In genomic region chr5:130963798-130964197, GRCh38 we compare ENCODE assay signal across 24 cellular contexts.
"Had no signal": no experiment of that assay in that cellular context is flagged by ENCODE, and none has a peak within 500 bp of the region (broad histone marks: within the 10 kb centered on the region; RNA-seq: fewer than 3 reads in every experiment).

No MANE protein-coding gene starts in this region.

- H3K9me3 ChIP-seq: psoas muscle, right atrium auricular region, thyroid gland, upper lobe of right lung had no signal

- H2AFZ ChIP-seq: hepatocyte had no signal

- H3K4me1 ChIP-seq: psoas muscle, right atrium auricular region, thyroid gland, upper lobe of right lung had no signal

- H3K79me2 ChIP-seq: hepatocyte had no signal

- FAIRE-seq: frontal cortex had no signal

- DNase-seq: activated CD4-positive, alpha-beta T cell treated with anti-CD3 and anti-CD28 coated beads, Interleukin-2, amount 50 U/mL, for 4 hours; activated CD8-positive, alpha-beta memory T cell treated with anti-CD3 and anti-CD28 coated beads for 24 hours; activated CD8-positive, alpha-beta memory T cell treated with anti-CD3 and anti-CD28 coated beads, Interleukin-2, amount 50 U/mL, for 4 hours; activated naive CD4-positive, alpha-beta T cell; activated T-cell treated with anti-CD3 and anti-CD28 coated beads, Interleukin-2, amount 50 U/mL, for 4 hours; amniotic stem cell; dermis blood vessel endothelial cell; effector CD8-positive, alpha-beta T cell; glutamatergic neuron; immature natural killer cell; left ventricle myocardium superior; midbrain; natural killer cell; psoas muscle; stimulated activated CD4-positive, alpha-beta T cell treated with anti-CD3 and anti-CD28 coated beads, Interleukin-4, amount 100 ng/mL, for 24 hours; stimulated activated naive CD8-positive, alpha-beta T cell treated with anti-CD3 and anti-CD28 coated beads, Interleukin-15, Interleukin-2, amounts not matched to agents 100 U/mL and 50 U/mL, for 24 hours; substantia nigra; T-helper 9 cell; thyroid gland; upper lobe of right lung had no signal

- H3K27me3 ChIP-seq: hepatocyte, right atrium auricular region, thyroid gland, upper lobe of right lung had no signal

- H3K36me3 ChIP-seq: right atrium auricular region, thyroid gland, upper lobe of right lung had no signal

- H3K27ac ChIP-seq: psoas muscle, right atrium auricular region, thyroid gland, upper lobe of right lung had no signal

- H3K4me3 ChIP-seq: hepatocyte, psoas muscle, right atrium auricular region, thyroid gland, upper lobe of right lung had no signal

- ATAC-seq: activated T-cell treated with anti-CD3 and anti-CD28 coated beads, Interleukin-2, amount 50 U/mL, for 4 hours; left ventricle myocardium superior; natural killer cell; psoas muscle; stimulated activated naive CD8-positive, alpha-beta T cell treated with anti-CD3 and anti-CD28 coated beads, Interleukin-15, Interleukin-2, amounts not matched to agents 100 U/mL and 50 U/mL, for 24 hours; upper lobe of right lung; WTC11 had no signal
